Comparison of ENCODE assay signal across 9 cellular contexts in genomic region chr6:27130668-27131428, GRCh38.
A peak's percentile ranks its signal among the peaks of the same experiment; 100 is the strongest.
DNase-seq lines count a peak whose midpoint lies in the region; ATAC-seq and TF ChIP-seq lines count a peak whose summit lies in the region.
"Had no signal": no experiment of that assay in that cellular context is flagged by ENCODE, and none has a peak within 500 bp of the region (broad histone marks: within the 10 kb centered on the region; RNA-seq: fewer than 3 reads in every experiment).

No MANE protein-coding gene starts in this region.

- no peaks in the 10 kb centered on the region for H3K9me3 ChIP-seq in NT2/D1 (ENCODE audit: insufficient read depth, low read length)

- TF ChIP-seq CTCF in GM12864 (IDR thresholded peaks at IDR 0.05; ENCODE audit: low read depth, low read length, missing control alignments) (no peak), fibroblast of pulmonary artery (IDR thresholded peaks at IDR 0.05; ENCODE audit: low read length, missing control alignments) (no peak)

- H3K4me3 ChIP-seq in GM12864 (ENCODE audit: low read depth, low read length), result peak overlapping the region; percentile 62
- peak overlapping the region; percentile 79 for H3K4me3 ChIP-seq in NT2/D1 (ENCODE audit: insufficient read length, low read depth)
- H3K4me3 ChIP-seq in fibroblast of pulmonary artery (replicated peaks; ENCODE audit: low read depth, low read length), result peak overlapping the region; percentile 58
- peak overlapping the region; percentile 67 for H3K4me3 ChIP-seq in skeletal muscle cell (ENCODE audit: low read depth, low read length)

- CTCF ChIA-PET in activated CD8-positive, alpha-beta T cell treated with anti-CD3 and anti-CD28 coated beads, Interleukin-2, amount 10 ng/mL, durations not matched to agents 7 days and 5 days (lab: Charles Lee), result interaction anchor here (0.6 to 3.2 kb wide), 9 partner anchors 14 to 681 kb away, joined by 3 to 8 read pairs (median 3); a partner anchor contains a TSS

- no peak overlapping the region for H3K4me3 Mint-ChIP-seq in activated CD8-positive, alpha-beta T cell treated with anti-CD3 and anti-CD28 coated beads, Interleukin-2, amount 10 ng/mL, durations not matched to agents 7 days and 5 days

- no peaks in the 10 kb centered on the region for H3K27me3 Mint-ChIP-seq in activated CD8-positive, alpha-beta T cell treated with anti-CD3 and anti-CD28 coated beads, Interleukin-2, amount 10 ng/mL, durations not matched to agents 7 days and 5 days (ENCODE audit: low read depth)

- H3K4me1 Mint-ChIP-seq in activated CD8-positive, alpha-beta T cell treated with anti-CD3 and anti-CD28 coated beads, Interleukin-2, amount 10 ng/mL, durations not matched to agents 7 days and 5 days (ENCODE audit: low read depth), result peaks cover 70% of the 10 kb centered on the region

- ATAC-seq in activated CD8-positive, alpha-beta T cell treated with anti-CD3 and anti-CD28 coated beads, Interleukin-2, amount 10 ng/mL, durations not matched to agents 7 days and 5 days, result no peak
- no peak for ATAC-seq in HG03175 (IDR thresholded peaks at IDR 0.05; ENCODE audit: unreplicated experiment)

- H3K27ac Mint-ChIP-seq in activated CD8-positive, alpha-beta T cell treated with anti-CD3 and anti-CD28 coated beads, Interleukin-2, amount 10 ng/mL, durations not matched to agents 7 days and 5 days, result no peak overlapping the region
- H3K27ac Mint-ChIP-seq: activated T-helper 2 cell treated with anti-CD3 and anti-CD28 coated beads, Interferon-gamma antibody, Interleukin-2, Interleukin-4, amounts not matched to agents 10 μg/mL and 5 μg/mL and 100 μg/mL, durations not matched to agents 14 hours and 24 hours and 36 hours had no signal

- POLR2A ChIA-PET in activated CD8-positive, alpha-beta T cell treated with anti-CD3 and anti-CD28 coated beads, Interleukin-2, amount 10 ng/mL, durations not matched to agents 7 days and 5 days (lab: Charles Lee), result interaction anchor here (0.6 to 12.2 kb wide), 25 partner anchors 9 to 1007 kb away, joined by 3 to 1009 read pairs (median 14); partner anchors contain the start of gene HMGN4

- peaks cover 5% of the 10 kb centered on the region for H3K36me3 Mint-ChIP-seq in activated CD8-positive, alpha-beta T cell treated with anti-CD3 and anti-CD28 coated beads, Interleukin-2, amount 10 ng/mL, durations not matched to agents 7 days and 5 days (ENCODE audit: low read depth)

- no peaks in the 10 kb centered on the region for H3K27me3 ChIP-seq in NT2/D1 (ENCODE audit: insufficient read depth, insufficient read length)

- H3K36me3 ChIP-seq in NT2/D1 (ENCODE audit: insufficient read depth, insufficient read length, low read length), result no peaks in the 10 kb centered on the region

- H3K9me3 Mint-ChIP-seq in activated CD8-positive, alpha-beta T cell treated with anti-CD3 and anti-CD28 coated beads, Interleukin-2, amount 10 ng/mL, durations not matched to agents 7 days and 5 days (ENCODE audit: insufficient read depth), result no peaks in the 10 kb centered on the region
- H3K9me3 Mint-ChIP-seq: activated T-helper 2 cell treated with anti-CD3 and anti-CD28 coated beads, Interferon-gamma antibody, Interleukin-2, Interleukin-4, amounts not matched to agents 10 μg/mL and 5 μg/mL and 100 μg/mL, durations not matched to agents 14 hours and 24 hours and 36 hours had no signal

- H3K4me1 ChIP-seq in NT2/D1 (ENCODE audit: insufficient read depth, insufficient read length), result no peaks in the 10 kb centered on the region

- DNase-seq in GM12864 (ENCODE audit: low read depth), result no peak
- no peak for DNase-seq in NT2/D1 (ENCODE audit: low read depth, low spot score)
- DNase-seq in fibroblast of pulmonary artery (ENCODE audit: low read depth), result no peak
- DNase-seq in skeletal muscle cell (ENCODE audit: low read depth), result no peak
- DNase-seq in activated CD8-positive, alpha-beta T cell treated with anti-CD3 and anti-CD28 coated beads, Interleukin-2, amount 10 ng/mL, durations not matched to agents 7 days and 5 days, result no peak
- no peak for DNase-seq in retina
- DNase-seq in NCI-H226, result no peak

- peak overlapping the region; percentile 74 for H3K9ac ChIP-seq in NT2/D1 (ENCODE audit: insufficient read length, low read depth)
